ENCODE assay signal across 10 cellular contexts in genomic region chr16:29148867-29149272, GRCh38.
DNase-seq lines count a peak whose midpoint lies in the region; ATAC-seq and TF ChIP-seq lines count a peak whose summit lies in the region.
"Had no signal": no experiment of that assay in that cellular context is flagged by ENCODE, and none has a peak within 500 bp of the region (broad histone marks: within the 10 kb centered on the region; RNA-seq: fewer than 3 reads in every experiment).

No MANE protein-coding gene starts in this region.

- peak overlapping the region; percentile 54 for H3K27ac ChIP-seq in CD8-positive, alpha-beta T cell (ENCODE audit: low read depth, low read length)
- no peak overlapping the region for H3K27ac ChIP-seq in WERI-Rb-1
- H3K27ac ChIP-seq: C4-2B had no signal

- TF ChIP-seq CTCF in CD8-positive, alpha-beta T cell (IDR thresholded peaks at IDR 0.05), result no peak
- no peak for TF ChIP-seq CTCF in activated CD8-positive, alpha-beta T cell treated with anti-CD3 and anti-CD28 coated beads for 36 hours (IDR thresholded peaks at IDR 0.05)
- no peak for TF ChIP-seq CTCF in WERI-Rb-1 (IDR thresholded peaks at IDR 0.05; ENCODE audit: low read depth, low read length)

- H3K27ac Mint-ChIP-seq in CD8-positive, alpha-beta T cell, result peak overlapping the region; percentile 98
- H3K27ac Mint-ChIP-seq in activated CD8-positive, alpha-beta T cell treated with anti-CD3 and anti-CD28 coated beads for 36 hours, result peak overlapping the region; percentile 86
- H3K27ac Mint-ChIP-seq in effector memory CD8-positive, alpha-beta T cell, result peak overlapping the region; percentile 96 to 100

- no peaks in the 10 kb centered on the region for H3K9me3 ChIP-seq in CD8-positive, alpha-beta T cell (ENCODE audit: low read length)
- no peaks in the 10 kb centered on the region for H3K9me3 ChIP-seq in WERI-Rb-1 (ENCODE audit: severe bottlenecking)

- H3K4me3 ChIP-seq in CD8-positive, alpha-beta T cell (ENCODE audit: low read depth, low read length), result peak overlapping the region; percentile 13
- no peak overlapping the region for H3K4me3 ChIP-seq in WERI-Rb-1 (ENCODE audit: low read depth, low read length)

- no peaks in the 10 kb centered on the region for H3K9me3 Mint-ChIP-seq in CD8-positive, alpha-beta T cell
- H3K9me3 Mint-ChIP-seq in activated CD8-positive, alpha-beta T cell treated with anti-CD3 and anti-CD28 coated beads for 36 hours, result no peaks in the 10 kb centered on the region
- H3K9me3 Mint-ChIP-seq in effector memory CD8-positive, alpha-beta T cell, result no peaks in the 10 kb centered on the region

- peaks cover 6% of the 10 kb centered on the region for H3K36me3 Mint-ChIP-seq in CD8-positive, alpha-beta T cell
- peaks cover 18% of the 10 kb centered on the region for H3K36me3 Mint-ChIP-seq in activated CD8-positive, alpha-beta T cell treated with anti-CD3 and anti-CD28 coated beads for 36 hours (ENCODE audit: low read depth)
- H3K36me3 Mint-ChIP-seq in effector memory CD8-positive, alpha-beta T cell (ENCODE audit: insufficient read depth), result peaks cover 7% of the 10 kb centered on the region

- POLR2A ChIA-PET in CD8-positive, alpha-beta T cell (lab: Charles Lee), result no interaction called here
- POLR2A ChIA-PET in activated CD8-positive, alpha-beta T cell treated with anti-CD3 and anti-CD28 coated beads for 36 hours (lab: Charles Lee), result no interaction called here

- DNase-seq in CD8-positive, alpha-beta T cell, result peak; percentile 72 to 95 (median 84)
- peak; percentile 82 for DNase-seq in activated CD8-positive, alpha-beta T cell treated with anti-CD3 and anti-CD28 coated beads for 36 hours
- peak; percentile 77 to 79 (median 77) for DNase-seq in effector memory CD8-positive, alpha-beta T cell
- peak; percentile 36 for DNase-seq in stimulated activated CD4-positive, alpha-beta T cell treated with anti-CD3 and anti-CD28 coated beads, Interleukin-2, amount 100 ng/mL, for 4 hours (ENCODE audit: low read depth)
- DNase-seq in WERI-Rb-1 (no peak), AG08395 (ENCODE audit: low spot score) (no peak)
- DNase-seq: NCI-H524 had no signal

- H3K27me3 Mint-ChIP-seq in CD8-positive, alpha-beta T cell (ENCODE audit: low read depth), result no peaks in the 10 kb centered on the region
- H3K27me3 Mint-ChIP-seq in activated CD8-positive, alpha-beta T cell treated with anti-CD3 and anti-CD28 coated beads for 36 hours, result no peaks in the 10 kb centered on the region
- no peaks in the 10 kb centered on the region for H3K27me3 Mint-ChIP-seq in effector memory CD8-positive, alpha-beta T cell

- H3K4me1 Mint-ChIP-seq in CD8-positive, alpha-beta T cell (ENCODE audit: low read depth), result peaks cover 51% of the 10 kb centered on the region
- H3K4me1 Mint-ChIP-seq in activated CD8-positive, alpha-beta T cell treated with anti-CD3 and anti-CD28 coated beads for 36 hours (ENCODE audit: low read depth), result peaks cover 44% of the 10 kb centered on the region
- H3K4me1 Mint-ChIP-seq in effector memory CD8-positive, alpha-beta T cell (ENCODE audit: low read depth in 2 of 2), result peaks cover 21 to 22% of the 10 kb centered on the region in 2 donors

- H3K4me1 ChIP-seq in CD8-positive, alpha-beta T cell (ENCODE audit: insufficient read depth, low read length), result peaks cover 44% of the 10 kb centered on the region

- ATAC-seq in CD8-positive, alpha-beta T cell, result peak; percentile 90
- peak; percentile 83 for ATAC-seq in activated CD8-positive, alpha-beta T cell treated with anti-CD3 and anti-CD28 coated beads for 36 hours
- ATAC-seq in effector memory CD8-positive, alpha-beta T cell (replicated peaks), result peak; percentile 96
- ATAC-seq in GM19463 (IDR thresholded peaks at IDR 0.05; ENCODE audit: unreplicated experiment), result no peak
- no peak for ATAC-seq in HG03095 (IDR thresholded peaks at IDR 0.05; ENCODE audit: unreplicated experiment)

- intact Hi-C loops in CD8-positive, alpha-beta T cell (cut with DNase I, micrococcal nuclease), result loop anchor here in 1 of 2 experiments (2.0 kb wide), 1 partner anchor 30 kb away; no protein-coding TSS in a partner anchor
- intact Hi-C loops in activated CD8-positive, alpha-beta T cell treated with anti-CD3 and anti-CD28 coated beads for 36 hours (cut with micrococcal nuclease), result no loop called here

- CTCF ChIA-PET in CD8-positive, alpha-beta T cell (lab: Charles Lee), result no interaction called here
- CTCF ChIA-PET in activated CD8-positive, alpha-beta T cell treated with anti-CD3 and anti-CD28 coated beads for 36 hours (lab: Charles Lee), result no interaction called here

- H3K36me3 ChIP-seq in CD8-positive, alpha-beta T cell (ENCODE audit: insufficient read depth, low read length), result no peaks in the 10 kb centered on the region
- H3K36me3 ChIP-seq in WERI-Rb-1, result no peaks in the 10 kb centered on the region

- peak overlapping the region; percentile 54 for H3K4me3 Mint-ChIP-seq in CD8-positive, alpha-beta T cell
- peak overlapping the region; percentile 31 for H3K4me3 Mint-ChIP-seq in activated CD8-positive, alpha-beta T cell treated with anti-CD3 and anti-CD28 coated beads for 36 hours
- H3K4me3 Mint-ChIP-seq in effector memory CD8-positive, alpha-beta T cell, result peak overlapping the region; percentile 72 to 76

- H3K27me3 ChIP-seq in CD8-positive, alpha-beta T cell (ENCODE audit: insufficient read depth, low read length), result no peaks in the 10 kb centered on the region
- no peaks in the 10 kb centered on the region for H3K27me3 ChIP-seq in WERI-Rb-1 (ENCODE audit: insufficient read depth, low read depth, severe bottlenecking)

Comparison
In these comparisons a context has a peak if more than half of its experiments do, and no peak if none do; other contexts are left out.
1. ATAC-seq: peak in CD8-positive, alpha-beta T cell (single experiment), activated CD8-positive, alpha-beta T cell treated with anti-CD3 and anti-CD28 coated beads for 36 hours (single experiment) and effector memory CD8-positive, alpha-beta T cell (single experiment); none in GM19463 (single experiment) and HG03095 (single experiment).
2. DNase-seq: peak in CD8-positive, alpha-beta T cell (7 of 7), activated CD8-positive, alpha-beta T cell treated with anti-CD3 and anti-CD28 coated beads for 36 hours (single experiment), effector memory CD8-positive, alpha-beta T cell (3 of 3) and stimulated activated CD4-positive, alpha-beta T cell treated with anti-CD3 and anti-CD28 coated beads, Interleukin-2, amount 100 ng/mL, for 4 hours (single experiment); none in WERI-Rb-1 (single experiment) and AG08395 (single experiment).
3. Peak in every context shown above with its lines, with median percentiles within 50 percentile points of each other: H3K27ac Mint-ChIP-seq and H3K4me3 Mint-ChIP-seq.